Comparison of ENCODE assay signal across 27 cellular contexts in the genomic region with DNA sequence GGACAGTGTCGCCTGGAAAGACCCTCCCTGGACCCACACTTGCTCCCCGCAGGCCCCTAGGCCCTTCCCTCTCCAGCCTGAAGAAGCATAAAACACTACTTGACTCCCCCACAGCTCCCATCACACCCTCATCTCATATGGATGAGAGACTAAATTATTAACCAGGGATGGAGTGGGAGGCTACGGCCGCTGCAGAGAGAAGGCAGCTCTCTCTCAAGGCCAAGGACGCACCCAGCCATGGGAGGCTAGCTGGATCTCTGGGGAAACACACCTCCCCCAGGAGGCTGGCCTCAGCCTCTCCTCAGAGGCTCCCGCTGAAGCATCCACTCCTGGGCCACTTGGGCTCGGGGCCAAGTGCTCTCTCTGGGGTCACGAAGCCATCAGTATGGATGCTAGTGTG.
"Had no signal": no experiment of that assay in that cellular context is flagged by ENCODE, and none has a peak within 500 bp of the region (broad histone marks: within the 10 kb centered on the region; RNA-seq: fewer than 3 reads in every experiment).

No MANE protein-coding gene starts in this region.

- H2AFZ ChIP-seq: hepatocyte had no signal

- H3K4me2 ChIP-seq: hepatocyte had no signal

- H3K4me1 ChIP-seq: heart right ventricle, left ventricle myocardium inferior, pancreas, prostate gland, sigmoid colon, stomach, tibial artery, upper lobe of right lung had no signal

- H3K4me3 ChIP-seq: heart right ventricle, hepatocyte, left ventricle myocardium inferior, lung, pancreas, prostate gland, sigmoid colon, spleen, stomach, thoracic aorta, tibial artery, upper lobe of right lung had no signal

- H3K9me3 Mint-ChIP-seq: mesothelial cell of epicardium; naive B cell; natural killer cell; nephron progenitor cell; stimulated activated memory B cell treated with anti-CD40 and anti-IgM and Interleukin-4, amounts not matched to agents 10 μg/mL and 1 μg/mL and 100 μg/mL, for 72 hours had no signal

- ATAC-seq: heart right ventricle; left colon; natural killer cell; pancreas; right cardiac atrium; stimulated activated memory B cell treated with anti-CD40 and anti-IgM and Interleukin-4, amounts not matched to agents 10 μg/mL and 1 μg/mL and 100 μg/mL, for 72 hours; stimulated activated naive CD8-positive, alpha-beta T cell treated with anti-CD3 and anti-CD28 coated beads, Interleukin-15, Interleukin-2, amounts not matched to agents 100 U/mL and 50 U/mL, for 24 hours; upper lobe of right lung had no signal

- H3K27ac Mint-ChIP-seq: mesothelial cell of epicardium; nephron progenitor cell; stimulated activated memory B cell treated with anti-CD40 and anti-IgM and Interleukin-4, amounts not matched to agents 10 μg/mL and 1 μg/mL and 100 μg/mL, for 72 hours had no signal

- H3K9me3 ChIP-seq: heart right ventricle, left ventricle myocardium inferior, pancreas, prostate gland, sigmoid colon, spleen, stomach, thoracic aorta, tibial artery, upper lobe of right lung had no signal

- H3K27ac ChIP-seq: heart right ventricle, hepatocyte, left ventricle myocardium inferior, pancreas, prostate gland, sigmoid colon, spleen, stomach, thoracic aorta, tibial artery, upper lobe of right lung had no signal

- H3K36me3 ChIP-seq: heart right ventricle, left ventricle myocardium inferior, pancreas, prostate gland, sigmoid colon, spleen, stomach, thoracic aorta, tibial artery, upper lobe of right lung had no signal

- H3K4me3 Mint-ChIP-seq: mesothelial cell of epicardium; naive B cell; natural killer cell; nephron progenitor cell; stimulated activated memory B cell treated with anti-CD40 and anti-IgM and Interleukin-4, amounts not matched to agents 10 μg/mL and 1 μg/mL and 100 μg/mL, for 72 hours had no signal

- H3K36me3 Mint-ChIP-seq: mesothelial cell of epicardium; naive B cell; natural killer cell; stimulated activated memory B cell treated with anti-CD40 and anti-IgM and Interleukin-4, amounts not matched to agents 10 μg/mL and 1 μg/mL and 100 μg/mL, for 72 hours had no signal

- DNase-seq: heart right ventricle; left colon; left ventricle myocardium inferior; mesendoderm; naive B cell; natural killer cell; nephron progenitor cell; nucleus accumbens; pancreas; posterior cingulate gyrus; retina; right cardiac atrium; sigmoid colon; small intestine; spleen; stimulated activated CD4-positive, alpha-beta T cell treated with anti-CD3 and anti-CD28 coated beads, Interleukin-4, amount 100 ng/mL, for 24 hours; stimulated activated naive CD8-positive, alpha-beta T cell treated with anti-CD3 and anti-CD28 coated beads, Interleukin-15, Interleukin-2, amounts not matched to agents 100 U/mL and 50 U/mL, for 24 hours; stomach; tibial artery; trophoblast cell; upper lobe of right lung had no signal

- H3K79me2 ChIP-seq: hepatocyte had no signal

- H3K27me3 ChIP-seq: pancreas, upper lobe of right lung had no signal

- H3K4me1 Mint-ChIP-seq: mesothelial cell of epicardium had no signal
